ENCODE assay signal across 31 cellular contexts in the genomic region with DNA sequence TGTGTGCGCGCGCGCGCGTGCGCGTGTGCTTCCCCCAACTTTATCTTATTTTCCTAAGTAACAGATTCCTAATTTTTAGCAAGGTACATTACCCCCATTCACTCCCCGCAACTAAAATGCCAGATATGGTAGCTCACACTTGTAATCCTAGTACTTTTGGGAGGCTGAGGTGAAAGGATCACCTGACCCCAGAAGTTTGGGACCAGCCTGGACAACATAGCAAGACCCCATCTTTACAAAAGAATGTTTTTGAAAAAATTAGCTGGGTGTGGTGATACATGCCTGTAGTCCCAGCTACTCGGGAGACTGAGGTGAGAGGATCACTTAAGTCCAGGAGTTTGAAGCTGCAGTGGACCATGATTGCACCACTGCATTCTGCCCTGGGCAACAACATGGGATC.
"Had no signal": no experiment of that assay in that cellular context is flagged by ENCODE, and none has a peak within 500 bp of the region (broad histone marks: within the 10 kb centered on the region; RNA-seq: fewer than 3 reads in every experiment).

No MANE protein-coding gene starts in this region.

- H3K4me2 ChIP-seq: hepatocyte had no signal

- ATAC-seq: activated CD4-positive, CD25-positive, alpha-beta regulatory T cell treated with anti-CD3 and anti-CD28 coated beads, Interleukin-2, amount 50 U/mL, for 24 hours; activated naive CD4-positive, alpha-beta T cell treated with anti-CD3 and anti-CD28 coated beads, Interleukin-2, amount 50 U/mL, for 72 hours; gastroesophageal sphincter; heart right ventricle; T-helper 17 cell had no signal

- H3K27me3 ChIP-seq: ascending aorta, breast epithelium, cardiac muscle cell, colonic mucosa, esophagus squamous epithelium, gastroesophageal sphincter, heart right ventricle, hepatocyte had no signal

- H3K27ac Mint-ChIP-seq: activated B cell treated with CpG ODN at 0.5 μM for 24 hours; activated CD4-positive, alpha-beta memory T cell treated with anti-CD3 and anti-CD28 coated beads for 36 hours; activated naive CD8-positive, alpha-beta T cell treated with anti-CD3 and anti-CD28 coated beads, Interleukin-2, amount 10 ng/mL, durations not matched to agents 7 days and 5 days; T-helper 2 cell treated with Interferon-gamma antibody and Interleukin-4, amounts not matched to agents 5 μg/mL and 100 μg/mL, for 36 hours had no signal

- H3K9me3 Mint-ChIP-seq: activated B cell treated with CpG ODN at 0.5 μM for 24 hours; activated CD4-positive, alpha-beta memory T cell treated with anti-CD3 and anti-CD28 coated beads for 36 hours; activated naive CD4-positive, alpha-beta T cell treated with anti-CD3 and anti-CD28 coated beads, Interleukin-2, amount 50 U/mL, for 72 hours; activated naive CD8-positive, alpha-beta T cell treated with anti-CD3 and anti-CD28 coated beads, Interleukin-2, amount 10 ng/mL, durations not matched to agents 7 days and 5 days; T-helper 2 cell treated with Interferon-gamma antibody and Interleukin-4, amounts not matched to agents 5 μg/mL and 100 μg/mL, for 36 hours had no signal

- H3K4me3 ChIP-seq: ascending aorta, breast epithelium, cardiac muscle cell, colonic mucosa, esophagus squamous epithelium, gastroesophageal sphincter, heart right ventricle, hepatocyte had no signal

- H3K27ac ChIP-seq: ascending aorta, breast epithelium, cardiac muscle cell, colonic mucosa, epithelial cell of prostate, esophagus squamous epithelium, gastroesophageal sphincter, heart right ventricle, hepatocyte, WERI-Rb-1 had no signal

- DNase-seq: activated B cell treated with CpG ODN at 0.5 μM for 24 hours; activated CD4-positive, alpha-beta memory T cell treated with anti-CD3 and anti-CD28 coated beads for 36 hours; activated CD4-positive, alpha-beta T cell treated with anti-CD3 and anti-CD28 coated beads for 48 hours; activated CD4-positive, alpha-beta T cell treated with anti-CD3 and anti-CD28 coated beads, Interleukin-2, amount 50 U/mL, for 1 hour; activated CD8-positive, alpha-beta memory T cell treated with anti-CD3 and anti-CD28 coated beads for 24 hours; activated effector memory CD4-positive, alpha-beta T cell treated with Interleukin-2 at 50 U/mL for 16 hours; activated gamma-delta T cell treated with Interleukin-2 at 50 U/mL for 16 hours; activated naive CD4-positive, alpha-beta T cell treated with Interleukin-2 at 50 U/mL for 16 hours; activated naive CD8-positive, alpha-beta T cell treated with anti-CD3 and anti-CD28 coated beads, Interleukin-2, amount 10 ng/mL, durations not matched to agents 7 days and 5 days; activated T-cell treated with anti-CD3 and anti-CD28 coated beads, Interleukin-2, amount 50 U/mL, for 48 hours; central memory CD4-positive, alpha-beta T cell; cerebellar nuclear complex; colonic mucosa; effector CD8-positive, alpha-beta T cell; esophagus squamous epithelium; foreskin melanocyte; heart right ventricle; T-helper 1 cell; T-helper 17 cell; T1000; WERI-Rb-1 had no signal

- H2AFZ ChIP-seq: hepatocyte had no signal

- H3K9me3 ChIP-seq: ascending aorta, breast epithelium, colonic mucosa, esophagus squamous epithelium, gastroesophageal sphincter, heart right ventricle had no signal

- H3K4me3 Mint-ChIP-seq: activated B cell treated with CpG ODN at 0.5 μM for 24 hours; activated CD4-positive, alpha-beta memory T cell treated with anti-CD3 and anti-CD28 coated beads for 36 hours; activated naive CD8-positive, alpha-beta T cell treated with anti-CD3 and anti-CD28 coated beads, Interleukin-2, amount 10 ng/mL, durations not matched to agents 7 days and 5 days; brain; T-helper 17 cell; T-helper 2 cell treated with Interferon-gamma antibody and Interleukin-4, amounts not matched to agents 5 μg/mL and 100 μg/mL, for 36 hours had no signal

- H3K27me3 Mint-ChIP-seq: activated B cell treated with CpG ODN at 0.5 μM for 24 hours; activated CD4-positive, alpha-beta memory T cell treated with anti-CD3 and anti-CD28 coated beads for 36 hours; activated naive CD8-positive, alpha-beta T cell treated with anti-CD3 and anti-CD28 coated beads, Interleukin-2, amount 10 ng/mL, durations not matched to agents 7 days and 5 days; T-helper 17 cell had no signal

- H3K36me3 ChIP-seq: breast epithelium had no signal
